ENCODE assay signal across 15 cellular contexts in the genomic region with DNA sequence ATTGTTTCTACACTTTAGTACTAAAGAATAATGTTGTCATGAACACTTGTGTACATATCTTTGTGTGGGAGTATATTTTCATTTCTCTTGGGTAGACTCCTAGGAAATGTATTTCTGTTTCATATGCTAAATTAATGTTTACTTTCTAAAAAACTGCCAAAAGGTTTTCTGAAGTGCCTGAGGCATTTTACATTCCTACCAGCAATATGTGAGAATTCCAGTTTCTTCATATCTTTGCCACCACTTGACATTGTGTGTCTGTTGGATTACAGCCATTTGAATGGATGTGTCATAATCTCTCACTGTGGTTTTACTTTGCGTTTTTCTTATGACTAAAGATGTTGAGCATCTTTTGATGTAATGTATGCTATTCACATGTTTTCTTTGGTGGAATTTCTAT.
A peak's percentile ranks its signal among the peaks of the same experiment; 100 is the strongest.
DNase-seq lines count a peak whose midpoint lies in the region; FAIRE-seq and TF ChIP-seq lines count a peak whose summit lies in the region.
"Had no signal": no experiment of that assay in that cellular context is flagged by ENCODE, and none has a peak within 500 bp of the region (broad histone marks: within the 10 kb centered on the region; RNA-seq: fewer than 3 reads in every experiment).

No MANE protein-coding gene starts in this region.

- dilution Hi-C loops in keratinocyte (cut with MboI; ENCODE audit: extremely low pct_ligation_motif_present, low sequenced_read_pairs) = no loop called here

- H3K9me1 ChIP-seq in keratinocyte (ENCODE audit: control insufficient read depth, extremely low read depth, insufficient read depth, low read length) = no peaks in the 10 kb centered on the region

- no peaks in the 10 kb centered on the region for H4K20me1 ChIP-seq in keratinocyte (ENCODE audit: control insufficient read depth, extremely low read depth, insufficient read depth, low read length)

- no peaks in the 10 kb centered on the region for H3K79me2 ChIP-seq in keratinocyte (ENCODE audit: control insufficient read depth, insufficient read depth, low read length)

- H3K27me3 ChIP-seq in keratinocyte (ENCODE audit: control insufficient read depth, extremely low read depth, insufficient read depth, low read length) = no peaks in the 10 kb centered on the region
- H3K27me3 ChIP-seq: tibial nerve had no signal

- no peaks in the 10 kb centered on the region for H3K9me3 ChIP-seq in keratinocyte (ENCODE audit: control insufficient read depth, low read depth, low read length)

- TF ChIP-seq CTCF in AG09319 (IDR thresholded peaks at IDR 0.05; ENCODE audit: low read depth, low read length) (no peak), keratinocyte (optimal IDR thresholded peaks at IDR 0.05 in 1 of 3, IDR thresholded peaks at IDR 0.05 in 1 of 3, conservative IDR thresholded peaks at IDR 0.05 in 1 of 3; ENCODE audit: extremely low read depth in 1 of 3, insufficient read depth in 2 of 3, low read length in 3 of 3) (no peak)

- DNase-seq in AG09319 (ENCODE audit: extremely low read depth, low read depth) = peak; percentile 64
- peak; percentile 92 for DNase-seq in LHCN-M2 (ENCODE audit: low read depth)
- DNase-seq in astrocyte of the hippocampus (ENCODE audit: low read depth, low spot score) = peak; percentile 86
- DNase-seq in keratinocyte (ENCODE audit: low read depth, low spot score) = peak; percentile 49
- DNase-seq in OCI-M2 (lab: John Stamatoyannopoulos, UW; ENCODE audit: unreplicated experiment) = no peak
- DNase-seq in NCI-H1092 treated with DMSO at 0.1 percent for 48 hours (lab: John Stamatoyannopoulos, UW) = no peak
- DNase-seq in activated CD4-positive, alpha-beta T cell treated with anti-CD3 and anti-CD28 coated beads for 1 hour = no peak
- no peak for DNase-seq in SIG-M5 (lab: John Stamatoyannopoulos, UW)
- DNase-seq: CD4-positive, alpha-beta T cell; effector CD4-positive, alpha-beta T cell; GOT3; NCI-H1930; NK-92 treated with Interleukin-12 subunit alpha and Interleukin-12 subunit beta, amount 100 ng/mL, for 24 hours; right cardiac atrium had no signal

- no peak overlapping the region for H3K4me3 ChIP-seq in keratinocyte (ENCODE audit: control insufficient read depth in 2 of 3, extremely low read depth in 1 of 3, insufficient read depth in 2 of 3, low read depth in 1 of 3, low read length in 3 of 3)
- H3K4me3 ChIP-seq: tibial nerve had no signal

- H3K36me3 ChIP-seq in keratinocyte (ENCODE audit: control insufficient read depth in 2 of 2, extremely low read depth in 1 of 2, insufficient read depth in 2 of 2, low read length in 2 of 2) = no peaks in the 10 kb centered on the region
- H3K36me3 ChIP-seq: tibial nerve had no signal

- no peak overlapping the region for H3K27ac ChIP-seq in keratinocyte (ENCODE audit: control insufficient read depth, insufficient read depth, low read length)
- H3K27ac ChIP-seq: tibial nerve had no signal

- H3K9ac ChIP-seq in keratinocyte (ENCODE audit: control insufficient read depth, extremely low read depth, insufficient read depth, low read length) = no peak overlapping the region

- H3K4me1 ChIP-seq in keratinocyte (ENCODE audit: control insufficient read depth, extremely low read depth, insufficient read depth, low read length) = peaks cover 7% of the 10 kb centered on the region
- H3K4me1 ChIP-seq: tibial nerve had no signal

- FAIRE-seq in keratinocyte (lab: Jason Lieb, UNC) = peak; percentile 81

- H2AFZ ChIP-seq in keratinocyte (ENCODE audit: control insufficient read depth, low read length) = no peak overlapping the region

- no peak overlapping the region for H3K4me2 ChIP-seq in keratinocyte (ENCODE audit: control insufficient read depth, extremely low read depth, insufficient read depth, low read depth, low read length)

Comparison
In these comparisons a context has a peak if more than half of its experiments do, and no peak if none do; other contexts are left out.
1. DNase-seq: peak in AG09319 (single experiment), LHCN-M2 (single experiment), astrocyte of the hippocampus (single experiment) and keratinocyte (single experiment); none in OCI-M2 (single experiment), NCI-H1092 treated with DMSO at 0.1 percent for 48 hours (single experiment), activated CD4-positive, alpha-beta T cell treated with anti-CD3 and anti-CD28 coated beads for 1 hour (single experiment) and SIG-M5 (single experiment).